Comparison of ENCODE assay signal across 11 cellular contexts in genomic region chr13:32829676-32830091, GRCh38.
A peak's percentile ranks its signal among the peaks of the same experiment; 100 is the strongest.
DNase-seq lines count a peak whose midpoint lies in the region; ATAC-seq and TF ChIP-seq lines count a peak whose summit lies in the region.
"Had no signal": no experiment of that assay in that cellular context is flagged by ENCODE, and none has a peak within 500 bp of the region (broad histone marks: within the 10 kb centered on the region; RNA-seq: fewer than 3 reads in every experiment).

No MANE protein-coding gene starts in this region.

- TF ChIP-seq EP300 in sigmoid colon (IDR thresholded peaks at IDR 0.05) = no peak

- TF ChIP-seq CTCF in chondrocyte (IDR thresholded peaks at IDR 0.05) (peak; percentile 22), testis (IDR thresholded peaks at IDR 0.05) (no peak), sigmoid colon (IDR thresholded peaks at IDR 0.05) (no peak)

- H2BK15ac ChIP-seq in neuronal stem cell (ENCODE audit: low read length) = no peak overlapping the region

- H2BK120ac ChIP-seq in neuronal stem cell (ENCODE audit: low read depth, low read length) = no peak overlapping the region

- H3K36me3 Mint-ChIP-seq in chondrocyte (ENCODE audit: low read depth) = no peaks in the 10 kb centered on the region

- H3K4ac ChIP-seq in neuronal stem cell (ENCODE audit: low read length) = no peak overlapping the region

- H3K4me2 ChIP-seq in neuronal stem cell (ENCODE audit: insufficient read depth, low read length, poor library complexity, severe bottlenecking) = no peak overlapping the region

- intact Hi-C loops in testis (cut with DNase I; ENCODE audit: low total_unique reads) = no loop called here
- intact Hi-C loops in sigmoid colon (cut with DNase I) = no loop called here

- no peak overlapping the region for H3K23ac ChIP-seq in neuronal stem cell (ENCODE audit: low read depth, low read length, poor library complexity)

- H3K4me3 ChIP-seq in MG63 = no peak overlapping the region
- H3K4me3 ChIP-seq in neuronal stem cell (ENCODE audit: low read length in 2 of 2) = no peak overlapping the region
- H3K4me3 ChIP-seq in testis = no peak overlapping the region
- H3K4me3 ChIP-seq in sigmoid colon = no peak overlapping the region
- H3K4me3 ChIP-seq: lower lobe of right lung, stomach had no signal

- peak; percentile 14 for DNase-seq in MG63
- no peak for DNase-seq in chondrocyte (ENCODE audit: low spot score)
- no peak for DNase-seq in neuronal stem cell (ENCODE audit: low spot score)
- no peak for DNase-seq in COLO829 (ENCODE audit: low spot score)
- no peak for DNase-seq in nucleus accumbens (lab: John Stamatoyannopoulos, UW)
- no peak for DNase-seq in testis
- DNase-seq in sigmoid colon = no peak
- DNase-seq: lower lobe of right lung, NCI-H2029, stomach had no signal

- no peak overlapping the region for H2AK5ac ChIP-seq in neuronal stem cell (ENCODE audit: low read depth, low read length)

- peak overlapping the region; percentile 20 for H3K18ac ChIP-seq in neuronal stem cell (ENCODE audit: low read length)

- no peak overlapping the region for H3K9ac ChIP-seq in neuronal stem cell (ENCODE audit: low read depth, low read length, poor library complexity)

- no peaks in the 10 kb centered on the region; the same call in 1 of the 2 replicates for H3K9me3 ChIP-seq in MG63
- H3K9me3 ChIP-seq in neuronal stem cell (replicated peaks in 1 of 2; ENCODE audit: control insufficient read depth in 2 of 2, insufficient read depth in 1 of 2, low read depth in 1 of 2, low read length in 2 of 2) = no peaks in the 10 kb centered on the region
- H3K9me3 ChIP-seq in testis = no peaks in the 10 kb centered on the region
- H3K9me3 ChIP-seq in sigmoid colon = peaks cover 0 to 3% (median 0%) of the 10 kb centered on the region in 4 donors
- H3K9me3 ChIP-seq: lower lobe of right lung had no signal

- H2AFZ ChIP-seq in neuronal stem cell (ENCODE audit: low read length) = peak overlapping the region; percentile 74

- H3K27ac ChIP-seq in neuronal stem cell (replicated peaks; ENCODE audit: low read length) = no peak overlapping the region
- no peak overlapping the region for H3K27ac ChIP-seq in testis
- H3K27ac ChIP-seq in sigmoid colon = no peak overlapping the region
- H3K27ac ChIP-seq: lower lobe of right lung, stomach had no signal

- H3K27me3 ChIP-seq in MG63 = no peaks in the 10 kb centered on the region; the same call in 1 of the 2 replicates
- H3K27me3 ChIP-seq in neuronal stem cell (ENCODE audit: control insufficient read depth in 3 of 3, insufficient read depth in 3 of 3, low read depth in 1 of 3, low read length in 3 of 3) = no peaks in the 10 kb centered on the region
- no peaks in the 10 kb centered on the region for H3K27me3 ChIP-seq in testis
- no peaks in the 10 kb centered on the region for H3K27me3 ChIP-seq in sigmoid colon
- H3K27me3 ChIP-seq: stomach had no signal

- no peaks in the 10 kb centered on the region for H3K79me1 ChIP-seq in neuronal stem cell (ENCODE audit: low read depth, low read length)

- H3K14ac ChIP-seq in neuronal stem cell (ENCODE audit: low read length) = no peak overlapping the region

- no peak overlapping the region for H3K4me3 Mint-ChIP-seq in chondrocyte (ENCODE audit: unreplicated experiment)

- H3K4me1 ChIP-seq in neuronal stem cell (ENCODE audit: control insufficient read depth in 2 of 2, insufficient read depth in 1 of 2, low read depth in 1 of 2, low read length in 2 of 2) (peaks cover 7 to 8% of the 10 kb centered on the region in 2 donors), testis (no peaks in the 10 kb centered on the region), sigmoid colon (peaks cover 0 to 6% (median 2%) of the 10 kb centered on the region in 4 donors)
- H3K4me1 ChIP-seq: lower lobe of right lung had no signal

- peaks cover 7% of the 10 kb centered on the region for H3K9me3 Mint-ChIP-seq in chondrocyte (ENCODE audit: low read depth)

- TF ChIP-seq POLR2A in testis (IDR thresholded peaks at IDR 0.05) (no peak), sigmoid colon (IDR thresholded peaks at IDR 0.05) (no peak)

- WGBS in neuronal stem cell (ENCODE audit: extremely low coverage in 2 of 2, insufficient read length in 2 of 2, insufficient replicate concordance in 1 of 2), 2 donors = no CpG with 5 or more reads among the region's 2 CpGs
- 59 to 79% methylated on average over 2 of the region's 2 CpGs for WGBS in testis, 2 donors
- 80% methylated on average over 2 of the region's 2 CpGs for WGBS in sigmoid colon, 2 donors

- H4K91ac ChIP-seq in neuronal stem cell (ENCODE audit: low read depth, low read length, poor library complexity) = no peak overlapping the region

- H4K8ac ChIP-seq in neuronal stem cell (ENCODE audit: low read depth, low read length) = no peak overlapping the region

- peak overlapping the region; percentile 39 for H3K27ac Mint-ChIP-seq in chondrocyte (ENCODE audit: unreplicated experiment)

- H3K36me3 ChIP-seq in MG63 (no peaks in the 10 kb centered on the region), neuronal stem cell (replicated peaks in 1 of 2; ENCODE audit: control insufficient read depth in 2 of 2, insufficient read depth in 2 of 2, low read length in 2 of 2) (no peaks in the 10 kb centered on the region), testis (ENCODE audit: low read depth, missing control alignments) (no peaks in the 10 kb centered on the region), sigmoid colon (no peaks in the 10 kb centered on the region)
- H3K36me3 ChIP-seq: lower lobe of right lung, stomach had no signal

- H2BK12ac ChIP-seq in neuronal stem cell (ENCODE audit: low read length) = no peak overlapping the region

- ATAC-seq in GM19351 (IDR thresholded peaks at IDR 0.05; ENCODE audit: unreplicated experiment) = peak; percentile 46

- no peaks in the 10 kb centered on the region for H3K27me3 Mint-ChIP-seq in chondrocyte (ENCODE audit: low read depth)

- no peak overlapping the region for H2BK5ac ChIP-seq in neuronal stem cell (ENCODE audit: low read length)

- H3K4me1 Mint-ChIP-seq in chondrocyte (ENCODE audit: low read depth) = peaks cover 28% of the 10 kb centered on the region
